In the genomic region with DNA sequence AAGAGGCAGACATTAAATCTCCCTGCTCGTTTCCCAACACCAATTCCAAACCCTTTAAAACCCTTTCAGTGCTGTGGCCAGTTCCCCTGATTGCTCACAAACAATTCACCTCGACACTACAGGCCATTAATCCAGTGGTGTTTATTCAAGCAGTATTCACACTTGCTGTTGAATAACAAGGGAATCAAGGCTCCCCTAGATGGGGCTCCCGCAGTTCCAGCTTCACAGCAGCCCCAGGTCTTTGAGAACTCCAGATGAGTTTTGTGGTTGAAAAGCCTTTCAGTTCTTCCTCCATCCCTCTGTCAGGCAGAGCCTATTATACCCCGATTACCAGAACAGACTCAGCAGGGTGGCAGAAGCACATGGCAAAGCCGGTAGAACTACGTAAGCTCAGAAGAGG, we compare ENCODE assay signal across 15 cellular contexts. TPM values are rescaled to one million over a fixed set of nuclear protein-coding genes. Genes with fewer than 3 reads are reported as not detected.
DNase-seq lines count a peak whose midpoint lies in the region; ATAC-seq, FAIRE-seq and TF ChIP-seq lines count a peak whose summit lies in the region.
"Had no signal": no experiment of that assay in that cellular context is flagged by ENCODE, and none has a peak within 500 bp of the region (broad histone marks: within the 10 kb centered on the region; RNA-seq: fewer than 3 reads in every experiment).

No MANE protein-coding gene starts in this region.

- no peak for ATAC-seq in left lung
- no peak for ATAC-seq in GM19328 (IDR thresholded peaks at IDR 0.05; ENCODE audit: unreplicated experiment)

- no peaks in the 10 kb centered on the region for H3K27me3 ChIP-seq in mammary epithelial cell (ENCODE audit: insufficient read depth, low read length)
- no peaks in the 10 kb centered on the region for H3K27me3 ChIP-seq in left lung
- no peaks in the 10 kb centered on the region for H3K27me3 ChIP-seq in subcutaneous abdominal adipose tissue (ENCODE audit: control insufficient read depth in 5 of 5, insufficient read depth in 4 of 5, low read length in 5 of 5)
- H3K27me3 ChIP-seq in ovary: no peaks in the 10 kb centered on the region

- dilution Hi-C loops in mammary epithelial cell (cut with HindIII; ENCODE audit: low sequenced_read_pairs): loop anchor here (5.0 kb wide), 1 partner anchor 90 kb away; no protein-coding TSS in a partner anchor

- DNase-seq in NCI-H2107 treated with DMSO at 0.1 percent for 48 hours (lab: John Stamatoyannopoulos, UW; ENCODE audit: unreplicated experiment) (peak; percentile 92), mammary epithelial cell (no peak), left lung (no peak), ovary (no peak), COLO668 (lab: John Stamatoyannopoulos, UW; ENCODE audit: unreplicated experiment) (no peak), H54 (ENCODE audit: insufficient read length, low spot score) (no peak)
- DNase-seq: activated CD4-positive, alpha-beta T cell treated with anti-CD3 and anti-CD28 coated beads, Interleukin-2, amount 50 U/mL, for 4 hours; activated naive CD4-positive, alpha-beta T cell treated with anti-CD3 and anti-CD28 coated beads, Interleukin-2, amount 50 U/mL, for 16 hours; MV-4-11; NK-92 treated with Interleukin-12 subunit alpha and Interleukin-12 subunit beta, amount 100 ng/mL, for 24 hours; T-helper 1 cell had no signal

- in situ Hi-C loops in mammary epithelial cell (cut with MboI; ENCODE audit: low sequenced_read_pairs in 2 of 2): loop anchor here (25.0 kb wide), 2 partner anchors 175 to 650 kb away; no protein-coding TSS in a partner anchor

- CTCF ChIA-PET in mammary epithelial cell (lab: Charles Lee; ENCODE audit: low non-redundant PET): no interaction called here

- H3K9me3 ChIP-seq in mammary epithelial cell (replicated peaks; ENCODE audit: insufficient read depth, low read length) (no peaks in the 10 kb centered on the region), left lung (no peaks in the 10 kb centered on the region), subcutaneous abdominal adipose tissue (ENCODE audit: control insufficient read depth in 5 of 5, low read length in 5 of 5) (no peaks in the 10 kb centered on the region), ovary (no peaks in the 10 kb centered on the region)

- H3K9ac ChIP-seq in mammary epithelial cell (ENCODE audit: insufficient read depth, low read length): no peak overlapping the region
- H3K9ac ChIP-seq in subcutaneous abdominal adipose tissue (ENCODE audit: low read length in 5 of 5): no peak overlapping the region

- BruUV-seq in mammary epithelial cell (replicated peaks; lab: Mats Ljungman, UMichigan): no TSS peak

- peaks cover 40% of the 10 kb centered on the region for H3K79me2 ChIP-seq in mammary epithelial cell (ENCODE audit: insufficient read depth, low read length)

- FAIRE-seq in H54 (lab: Jason Lieb, UNC): no peak
- FAIRE-seq: D721Med, urothelium cell line had no signal

- H3K27ac ChIP-seq in mammary epithelial cell (ENCODE audit: insufficient read depth, low read depth, low read length) (peak overlapping the region; percentile 50), left lung (peak overlapping the region; percentile 7 to 41), subcutaneous abdominal adipose tissue (ENCODE audit: low read depth, low read length) (peak overlapping the region; percentile 48), ovary (no peak overlapping the region)

- 95% methylated on average over 6 of the region's 6 CpGs for WGBS in mammary epithelial cell (ENCODE audit: low coverage, missing lambda C conversion rate)
- WGBS in ovary, 3 donors: 57 to 80% (median 77%) methylated on average over 6 of the region's 6 CpGs

- H4K20me1 ChIP-seq in mammary epithelial cell (ENCODE audit: insufficient read depth, low read length): no peaks in the 10 kb centered on the region

- TF ChIP-seq CTCF in mammary epithelial cell (conservative IDR thresholded peaks at IDR 0.05 in 1 of 2, IDR thresholded peaks at IDR 0.05 in 1 of 2; ENCODE audit: extremely low read depth in 1 of 2, insufficient read depth in 1 of 2, low read depth in 1 of 2, low read length in 2 of 2): no peak
- TF ChIP-seq CTCF in left lung (IDR thresholded peaks at IDR 0.05): no peak
- no peak for TF ChIP-seq CTCF in ovary (IDR thresholded peaks at IDR 0.05)

- TF ChIP-seq POLR2A in ovary (IDR thresholded peaks at IDR 0.05) (no peak), H54 (IDR thresholded peaks at IDR 0.05; ENCODE audit: low read depth, low read length) (no peak)

- H3K4me3 ChIP-seq in mammary epithelial cell (replicated peaks in 1 of 3; ENCODE audit: insufficient read depth in 1 of 3, low read depth in 2 of 3, low read length in 3 of 3) (no peak overlapping the region), left lung (no peak overlapping the region), subcutaneous abdominal adipose tissue (ENCODE audit: low read depth in 1 of 5, low read length in 5 of 5) (no peak overlapping the region), ovary (no peak overlapping the region)

- H3K36me3 ChIP-seq in mammary epithelial cell (ENCODE audit: insufficient read depth, low read length) (peaks cover 42% of the 10 kb centered on the region), left lung (peaks cover 0 to 52% of the 10 kb centered on the region in 2 donors), subcutaneous abdominal adipose tissue (ENCODE audit: control insufficient read depth in 5 of 5, insufficient read depth in 5 of 5, low read length in 5 of 5) (peaks cover 9 to 54% (median 41%) of the 10 kb centered on the region in 5 donors), ovary (no peaks in the 10 kb centered on the region)

- no peak overlapping the region for H2AFZ ChIP-seq in mammary epithelial cell (ENCODE audit: low read depth, low read length)

- intact Hi-C loops in mammary epithelial cell (cut with micrococcal nuclease): loop anchor here (1.0 to 10.0 kb wide), 3 partner anchors 84 to 543 kb away; no protein-coding TSS in a partner anchor
- intact Hi-C loops in left lung (cut with DNase I): no loop called here
- intact Hi-C loops in ovary (cut with DNase I): loop anchor here in 1 of 4 donors (5.0 kb wide), 1 partner anchor 70 kb away; no protein-coding TSS in a partner anchor

- H3K4me1 ChIP-seq in mammary epithelial cell (ENCODE audit: insufficient read depth, low read length) (peaks cover 54% of the 10 kb centered on the region), left lung (peaks cover 9 to 14% of the 10 kb centered on the region in 2 donors), subcutaneous abdominal adipose tissue (ENCODE audit: control insufficient read depth in 5 of 5, insufficient read depth in 5 of 5, low read length in 5 of 5) (peaks cover 16 to 52% (median 50%) of the 10 kb centered on the region in 5 donors), ovary (ENCODE audit: insufficient read depth) (peaks cover 19% of the 10 kb centered on the region)

- TF ChIP-seq EP300 in ovary (IDR thresholded peaks at IDR 0.05): no peak

- peak overlapping the region; percentile 19 for H3K4me2 ChIP-seq in mammary epithelial cell (ENCODE audit: insufficient read depth, low read depth, low read length)

RNA-seq across cellular contexts. Expression of a gene that starts 36.2 kb away (rescaled TPM):
- total RNA-seq in mammary epithelial cell (100 to 1,000 TPM; 244 to 283 TPM), left lung (10 to 100 TPM; 31.2 to 65.0 TPM), ovary (10 to 100 TPM; 27.1 to 69.7 (median 41.0) TPM)
- polyA plus RNA-seq in mammary epithelial cell (54.7 TPM), ovary (10 to 100 TPM; 37.5 to 60.5 TPM)
- 300 TPM for polyA minus RNA-seq in mammary epithelial cell

Comparison
In these comparisons a context has a peak if more than half of its experiments do, and no peak if none do; other contexts are left out.
1. H3K27ac ChIP-seq: peak in mammary epithelial cell (single experiment), left lung (2 of 2) and subcutaneous abdominal adipose tissue (single experiment); none in ovary (0 of 2).